In the genomic region with DNA sequence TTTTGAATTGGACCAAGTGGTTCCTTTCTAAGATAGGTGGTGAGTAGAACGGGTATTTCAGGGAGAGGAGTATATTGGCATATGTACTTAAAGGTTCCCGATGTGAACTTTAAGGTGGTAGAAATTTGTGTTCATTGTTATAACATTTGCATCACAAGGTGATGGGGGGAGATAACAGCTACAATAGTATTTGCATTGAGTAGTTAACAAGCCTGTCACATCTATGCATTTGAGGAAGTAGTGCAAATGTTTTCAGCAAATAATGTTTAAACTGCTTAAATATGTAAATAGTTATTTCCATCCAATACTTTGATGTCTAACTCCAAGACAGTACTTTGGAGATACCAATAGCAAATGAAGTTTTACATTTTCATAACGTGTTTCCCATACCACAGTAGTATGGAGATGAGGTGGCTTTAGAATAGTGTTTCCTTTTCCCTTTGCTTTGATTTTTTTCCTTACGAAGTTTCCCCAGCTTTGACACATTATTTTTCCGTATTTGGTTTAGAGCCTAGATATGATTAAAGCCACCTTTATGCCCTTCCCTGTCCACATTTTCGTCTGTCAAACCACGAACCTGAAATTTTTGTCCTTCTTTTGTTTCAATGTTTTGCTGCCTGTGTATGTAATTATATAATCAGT, we compare ENCODE assay signal across 2 cellular contexts.
TF ChIP-seq lines count a peak whose summit lies in the region.

No MANE protein-coding gene starts in this region.

TF ChIP-seq in HepG2, 621 proteins besides CTCF, POLR2A, EP300 and RAD21:
- TF ChIP-seq PAF1 (CRISPR knock-in tag; IDR thresholded peaks at IDR 0.05) (0 out of 2 replicates have a peak, but pooled peaks have one; percentile 67), POLR2G (IDR thresholded peaks at IDR 0.05; ENCODE audit: low read depth, low read length) (0 out of 2 replicates have a peak, but pooled peaks have one; percentile 5), KLF6 (CRISPR knock-in tag; IDR thresholded peaks at IDR 0.05) (no peak)
- TF ChIP-seq, protein P1, sequence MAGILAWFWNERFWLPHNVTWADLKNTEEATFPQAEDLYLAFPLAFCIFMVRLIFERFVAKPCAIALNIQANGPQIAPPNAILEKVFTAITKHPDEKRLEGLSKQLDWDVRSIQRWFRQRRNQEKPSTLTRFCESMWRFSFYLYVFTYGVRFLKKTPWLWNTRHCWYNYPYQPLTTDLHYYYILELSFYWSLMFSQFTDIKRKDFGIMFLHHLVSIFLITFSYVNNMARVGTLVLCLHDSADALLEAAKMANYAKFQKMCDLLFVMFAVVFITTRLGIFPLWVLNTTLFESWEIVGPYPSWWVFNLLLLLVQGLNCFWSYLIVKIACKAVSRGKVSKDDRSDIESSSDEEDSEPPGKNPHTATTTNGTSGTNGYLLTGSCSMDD (CRISPR knock-in tag; IDR thresholded peaks at IDR 0.05), result no peak
- TF ChIP-seq, protein P2, sequence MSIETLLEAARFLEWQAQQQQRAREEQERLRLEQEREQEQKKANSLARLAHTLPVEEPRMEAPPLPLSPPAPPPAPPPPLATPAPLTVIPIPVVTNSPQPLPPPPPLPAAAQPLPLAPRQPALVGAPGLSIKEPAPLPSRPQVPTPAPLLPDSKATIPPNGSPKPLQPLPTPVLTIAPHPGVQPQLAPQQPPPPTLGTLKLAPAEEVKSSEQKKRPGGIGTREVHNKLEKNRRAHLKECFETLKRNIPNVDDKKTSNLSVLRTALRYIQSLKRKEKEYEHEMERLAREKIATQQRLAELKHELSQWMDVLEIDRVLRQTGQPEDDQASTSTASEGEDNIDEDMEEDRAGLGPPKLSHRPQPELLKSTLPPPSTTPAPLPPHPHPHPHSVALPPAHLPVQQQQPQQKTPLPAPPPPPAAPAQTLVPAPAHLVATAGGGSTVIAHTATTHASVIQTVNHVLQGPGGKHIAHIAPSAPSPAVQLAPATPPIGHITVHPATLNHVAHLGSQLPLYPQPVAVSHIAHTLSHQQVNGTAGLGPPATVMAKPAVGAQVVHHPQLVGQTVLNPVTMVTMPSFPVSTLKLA (IDR thresholded peaks at IDR 0.05), result no peak

TF ChIP-seq in K562, 482 proteins besides CTCF, POLR2A, EP300 and RAD21 (continues in another document):
- TF ChIP-seq GATA2 (CRISPR knock-in tag; IDR thresholded peaks at IDR 0.05) (peak; percentile 66), SMAD3 (CRISPR knock-in tag; conservative IDR thresholded peaks at IDR 0.05) (no peak), ILK (tag; IDR thresholded peaks at IDR 0.05; ENCODE audit: borderline replicate concordance, low read depth) (no peak), E4F1 (CRISPR knock-in tag; IDR thresholded peaks at IDR 0.05; ENCODE audit: borderline replicate concordance) (peak; percentile 16; the same call in 1 of the 2 replicates), SIX5 (IDR thresholded peaks at IDR 0.05; ENCODE audit: borderline replicate concordance in 1 of 2, insufficient read depth in 1 of 2, low read depth in 1 of 2, low read length in 2 of 2) (no peak), SOX6 (IDR thresholded peaks at IDR 0.05) (peak; percentile 99), POLR2B (IDR thresholded peaks at IDR 0.05; ENCODE audit: low read depth, partially characterized antibody) (peak; percentile 47), RBM22 (IDR thresholded peaks at IDR 0.05; ENCODE audit: low read depth, low read length, poor library complexity, severe bottlenecking) (peak; percentile 89), SMARCE1 (IDR thresholded peaks at IDR 0.05) (peak; percentile 47; the same call in 1 of the 2 replicates), OTX1 (CRISPR knock-in tag; IDR thresholded peaks at IDR 0.05) (0 out of 2 replicates have a peak, but pooled peaks have one; percentile 29), TAL1 (IDR thresholded peaks at IDR 0.05) (peak; percentile 42), ARID1B (IDR thresholded peaks at IDR 0.05) (peak; percentile 69), TEAD4 (IDR thresholded peaks at IDR 0.05; ENCODE audit: low read length) (peak; percentile 64; the same call in 1 of the 2 replicates), TEAD4 (CRISPR knock-in tag; IDR thresholded peaks at IDR 0.05; ENCODE audit: borderline replicate concordance) (no peak), MYBL2 (IDR thresholded peaks at IDR 0.05; ENCODE audit: low read depth) (0 out of 2 replicates have a peak, but pooled peaks have one; percentile 5), MYBL2 (CRISPR knock-in tag; IDR thresholded peaks at IDR 0.05; ENCODE audit: borderline replicate concordance) (no peak), ELF1 (tag; IDR thresholded peaks at IDR 0.05) (peak; percentile 22; the same call in 1 of the 2 replicates), ZFP91 (CRISPR knock-in tag; IDR thresholded peaks at IDR 0.05) (no peak), SMARCA4 (IDR thresholded peaks at IDR 0.05) (peak; percentile 22; the same call in 1 of the 2 replicates), SUPT5H (IDR thresholded peaks at IDR 0.05) (peak; percentile 36; the same call in 1 of the 2 replicates), CGGBP1 (CRISPR knock-in tag; IDR thresholded peaks at IDR 0.05) (0 out of 2 replicates have a peak, but pooled peaks have one; percentile 11), POLR2G (IDR thresholded peaks at IDR 0.05; ENCODE audit: low read depth, low read length) (peak; percentile 52), CAMTA2 (CRISPR knock-in tag; conservative IDR thresholded peaks at IDR 0.05) (0 out of 2 replicates have a peak, but pooled peaks have one; percentile 12), THRAP3 (IDR thresholded peaks at IDR 0.05; ENCODE audit: borderline replicate concordance) (no peak), ZBTB40 (IDR thresholded peaks at IDR 0.05) (no peak), ZBTB40 (CRISPR knock-in tag; IDR thresholded peaks at IDR 0.05) (no peak), PCBP1 (IDR thresholded peaks at IDR 0.05; ENCODE audit: low read depth, low read length, poor library complexity, severe bottlenecking) (no peak), ZNF253 (CRISPR knock-in tag; conservative IDR thresholded peaks at IDR 0.05) (peak; percentile 72; the same call in 1 of the 2 replicates), ILF3 (IDR thresholded peaks at IDR 0.05; ENCODE audit: borderline replicate concordance) (peak; percentile 29; the same call in 1 of the 2 replicates), KLF16 (IDR thresholded peaks at IDR 0.05) (no peak), ZEB2 (IDR thresholded peaks at IDR 0.05) (0 out of 2 replicates have a peak, but pooled peaks have one; percentile 38)
- TF ChIP-seq, protein P3, sequence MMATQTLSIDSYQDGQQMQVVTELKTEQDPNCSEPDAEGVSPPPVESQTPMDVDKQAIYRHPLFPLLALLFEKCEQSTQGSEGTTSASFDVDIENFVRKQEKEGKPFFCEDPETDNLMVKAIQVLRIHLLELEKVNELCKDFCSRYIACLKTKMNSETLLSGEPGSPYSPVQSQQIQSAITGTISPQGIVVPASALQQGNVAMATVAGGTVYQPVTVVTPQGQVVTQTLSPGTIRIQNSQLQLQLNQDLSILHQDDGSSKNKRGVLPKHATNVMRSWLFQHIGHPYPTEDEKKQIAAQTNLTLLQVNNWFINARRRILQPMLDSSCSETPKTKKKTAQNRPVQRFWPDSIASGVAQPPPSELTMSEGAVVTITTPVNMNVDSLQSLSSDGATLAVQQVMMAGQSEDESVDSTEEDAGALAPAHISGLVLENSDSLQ (IDR thresholded peaks at IDR 0.05), result peak; percentile 54; the same call in 1 of the 2 replicates
- TF ChIP-seq, protein P4, sequence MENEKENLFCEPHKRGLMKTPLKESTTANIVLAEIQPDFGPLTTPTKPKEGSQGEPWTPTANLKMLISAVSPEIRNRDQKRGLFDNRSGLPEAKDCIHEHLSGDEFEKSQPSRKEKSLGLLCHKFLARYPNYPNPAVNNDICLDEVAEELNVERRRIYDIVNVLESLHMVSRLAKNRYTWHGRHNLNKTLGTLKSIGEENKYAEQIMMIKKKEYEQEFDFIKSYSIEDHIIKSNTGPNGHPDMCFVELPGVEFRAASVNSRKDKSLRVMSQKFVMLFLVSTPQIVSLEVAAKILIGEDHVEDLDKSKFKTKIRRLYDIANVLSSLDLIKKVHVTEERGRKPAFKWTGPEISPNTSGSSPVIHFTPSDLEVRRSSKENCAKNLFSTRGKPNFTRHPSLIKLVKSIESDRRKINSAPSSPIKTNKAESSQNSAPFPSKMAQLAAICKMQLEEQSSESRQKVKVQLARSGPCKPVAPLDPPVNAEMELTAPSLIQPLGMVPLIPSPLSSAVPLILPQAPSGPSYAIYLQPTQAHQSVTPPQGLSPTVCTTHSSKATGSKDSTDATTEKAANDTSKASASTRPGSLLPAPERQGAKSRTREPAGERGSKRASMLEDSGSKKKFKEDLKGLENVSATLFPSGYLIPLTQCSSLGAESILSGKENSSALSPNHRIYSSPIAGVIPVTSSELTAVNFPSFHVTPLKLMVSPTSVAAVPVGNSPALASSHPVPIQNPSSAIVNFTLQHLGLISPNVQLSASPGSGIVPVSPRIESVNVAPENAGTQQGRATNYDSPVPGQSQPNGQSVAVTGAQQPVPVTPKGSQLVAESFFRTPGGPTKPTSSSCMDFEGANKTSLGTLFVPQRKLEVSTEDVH (IDR thresholded peaks at IDR 0.05; ENCODE audit: low read depth, partially characterized antibody), result peak; percentile 22
